In the genomic region with DNA sequence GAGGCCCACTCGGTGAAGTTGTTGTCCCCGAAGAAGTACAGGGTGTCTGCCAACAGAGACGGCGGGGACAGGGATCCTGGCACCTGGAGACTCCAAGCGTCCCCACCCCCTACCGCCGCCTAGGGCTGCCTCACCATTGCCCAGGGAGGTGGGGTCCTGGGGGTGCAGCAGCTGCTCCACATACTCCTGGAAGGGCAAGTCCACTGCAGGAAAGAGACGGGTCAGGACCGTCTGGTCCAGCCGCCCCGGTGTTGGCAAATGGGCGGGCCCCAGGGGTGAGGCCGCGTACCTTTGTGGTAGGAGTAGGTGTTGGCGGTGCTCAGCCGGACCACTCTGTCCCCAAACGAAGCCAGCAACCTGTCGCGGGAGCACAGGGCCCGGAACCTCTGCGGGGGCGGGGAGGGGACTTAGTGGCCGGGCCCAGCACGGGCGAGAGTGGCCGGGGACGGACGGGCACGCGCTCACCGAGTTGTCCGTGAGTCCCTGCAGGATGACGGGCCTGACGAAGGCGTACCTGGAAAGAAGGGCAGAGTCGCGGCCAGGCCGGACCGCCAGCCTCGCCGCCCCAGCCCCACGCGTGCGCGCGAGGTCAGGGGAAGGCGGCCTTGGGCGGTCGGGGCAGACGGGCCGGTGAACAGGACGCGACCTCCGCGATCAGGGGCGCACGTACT, we compare ENCODE assay signal across 8 cellular contexts. TPM values are rescaled to one million over a fixed set of nuclear protein-coding genes. Genes with fewer than 3 reads are reported as not detected.
A peak's percentile ranks its signal among the peaks of the same experiment; 100 is the strongest.
DNase-seq lines count a peak whose midpoint lies in the region; ATAC-seq and TF ChIP-seq lines count a peak whose summit lies in the region.

No MANE protein-coding gene starts in this region.

- in situ Hi-C loops in G401 (cut with HindIII; ENCODE audit: low sequenced_read_pairs): no loop called here

- H3K79me1 ChIP-seq in neuronal stem cell (ENCODE audit: low read depth, low read length): peaks cover 36% of the 10 kb centered on the region

- H3K27ac ChIP-seq in ectodermal cell (ENCODE audit: insufficient read depth, low read depth, low read length, poor library complexity, severe bottlenecking) (peak overlapping the region; percentile 36), neuronal stem cell (replicated peaks; ENCODE audit: low read length) (no peak overlapping the region)

- ATAC-seq in GM21825 (IDR thresholded peaks at IDR 0.05; ENCODE audit: unreplicated experiment): no peak

- H2AK5ac ChIP-seq in neuronal stem cell (ENCODE audit: low read depth, low read length): peak overlapping the region; percentile 99

- peak overlapping the region; percentile 99 for H3K23ac ChIP-seq in neuronal stem cell (ENCODE audit: low read depth, low read length, poor library complexity)

- H2BK5ac ChIP-seq in neuronal stem cell (ENCODE audit: low read length): peak overlapping the region; percentile 88

- WGBS in ectodermal cell, 2 experiments: 19% methylated on average over 57 of the region's 57 CpGs
- no CpG with 5 or more reads among the region's 57 CpGs for WGBS in neuronal stem cell (ENCODE audit: extremely low coverage in 2 of 2, insufficient read length in 2 of 2, insufficient replicate concordance in 1 of 2), 2 donors

- H3K4me1 Mint-ChIP-seq in Calu3 (ENCODE audit: low read depth, unreplicated experiment): peaks cover 16% of the 10 kb centered on the region

- H4K91ac ChIP-seq in neuronal stem cell (ENCODE audit: low read depth, low read length, poor library complexity): peak overlapping the region; percentile 85

- peak overlapping the region; percentile 67 for H2BK15ac ChIP-seq in neuronal stem cell (ENCODE audit: low read length)

- H3K18ac ChIP-seq in neuronal stem cell (ENCODE audit: low read length): peak overlapping the region; percentile 91

- no peak for TF ChIP-seq CTCF in Calu3 (IDR thresholded peaks at IDR 0.05; ENCODE audit: unreplicated experiment)

- H2BK120ac ChIP-seq in neuronal stem cell (ENCODE audit: low read depth, low read length): no peak overlapping the region

- intact Hi-C loops in Calu3 (cut with micrococcal nuclease; ENCODE audit: unreplicated experiment): no loop called here

- peak overlapping the region; percentile 94 for H3K4me3 Mint-ChIP-seq in Calu3 (ENCODE audit: low read depth, unreplicated experiment)

- H3K36me3 ChIP-seq in MG63 (peaks cover 62% of the 10 kb centered on the region), ectodermal cell (ENCODE audit: control insufficient read depth, insufficient read depth, low read length) (peaks cover 23% of the 10 kb centered on the region), neuronal stem cell (replicated peaks in 1 of 2; ENCODE audit: control insufficient read depth in 2 of 2, insufficient read depth in 2 of 2, low read length in 2 of 2) (peaks cover 43 to 66% of the 10 kb centered on the region in 2 donors)

- H3K27me3 Mint-ChIP-seq in Calu3 (ENCODE audit: unreplicated experiment): no peaks in the 10 kb centered on the region

- H3K4me2 ChIP-seq in neuronal stem cell (ENCODE audit: insufficient read depth, low read length, poor library complexity, severe bottlenecking): peak overlapping the region; percentile 89

- CTCF ChIA-PET in Calu3 (lab: Charles Lee): interaction anchor here (1.4 kb wide), 1 partner anchor 18 kb away, joined by 3 read pairs; no protein-coding TSS in a partner anchor

- peak overlapping the region; percentile 98 for H3K4ac ChIP-seq in neuronal stem cell (ENCODE audit: low read length)

- H3K27me3 ChIP-seq in MG63 (no peaks in the 10 kb centered on the region), ectodermal cell (ENCODE audit: control insufficient read depth, insufficient read depth, low read length, poor library complexity, severe bottlenecking) (no peaks in the 10 kb centered on the region), neuronal stem cell (ENCODE audit: control insufficient read depth in 3 of 3, insufficient read depth in 3 of 3, low read depth in 1 of 3, low read length in 3 of 3) (no peaks in the 10 kb centered on the region)

- H4K8ac ChIP-seq in neuronal stem cell (ENCODE audit: low read depth, low read length): peak overlapping the region; percentile 65

- H3K9ac ChIP-seq in neuronal stem cell (ENCODE audit: low read depth, low read length, poor library complexity): peak overlapping the region; percentile 100

- BruUV-seq in Calu3 (replicated peaks; lab: Mats Ljungman, UMichigan): no TSS peak

- peaks cover 13% of the 10 kb centered on the region for H3K4me1 ChIP-seq in ectodermal cell (ENCODE audit: control insufficient read depth, insufficient read depth, low read length)
- H3K4me1 ChIP-seq in neuronal stem cell (ENCODE audit: control insufficient read depth in 2 of 2, insufficient read depth in 1 of 2, low read depth in 1 of 2, low read length in 2 of 2): peaks cover 7 to 21% of the 10 kb centered on the region in 2 donors

- DNase-seq in Calu3 (peak; percentile 46), MG63 (no peak), neuronal stem cell (ENCODE audit: low spot score) (no peak), inferior parietal cortex (ENCODE audit: extremely low spot score) (no peak), G401 (ENCODE audit: low spot score) (no peak)
- no peak for DNase-seq in stimulated activated naive CD4-positive, alpha-beta T cell (lab: John Stamatoyannopoulos, UW)

- H3K27ac Mint-ChIP-seq in Calu3 (ENCODE audit: unreplicated experiment): peak overlapping the region; percentile 89

- no peaks in the 10 kb centered on the region for H3K9me3 ChIP-seq in MG63
- H3K9me3 ChIP-seq in ectodermal cell (ENCODE audit: control insufficient read depth, low read length): no peaks in the 10 kb centered on the region
- peaks cover 0 to 2% of the 10 kb centered on the region in 2 donors for H3K9me3 ChIP-seq in neuronal stem cell (replicated peaks in 1 of 2; ENCODE audit: control insufficient read depth in 2 of 2, insufficient read depth in 1 of 2, low read depth in 1 of 2, low read length in 2 of 2)

- H3K9me3 Mint-ChIP-seq in Calu3 (ENCODE audit: low read depth, unreplicated experiment): no peaks in the 10 kb centered on the region

- peak overlapping the region; percentile 73 for H2BK12ac ChIP-seq in neuronal stem cell (ENCODE audit: low read length)

- H2AFZ ChIP-seq in neuronal stem cell (ENCODE audit: low read length): no peak overlapping the region

- H3K14ac ChIP-seq in neuronal stem cell (ENCODE audit: low read length): peak overlapping the region; percentile 71

- H3K36me3 Mint-ChIP-seq in Calu3 (ENCODE audit: insufficient read depth, unreplicated experiment): peaks cover 93% of the 10 kb centered on the region

- peak overlapping the region; percentile 51 for H3K4me3 ChIP-seq in MG63
- peak overlapping the region; percentile 73 for H3K4me3 ChIP-seq in ectodermal cell (ENCODE audit: insufficient read depth, low read depth, low read length)
- H3K4me3 ChIP-seq in neuronal stem cell (ENCODE audit: low read length in 2 of 2): peak overlapping the region; percentile 50 to 94

RNA-seq across cellular contexts. Expression of a gene that starts 0.6 kb away (rescaled TPM):
- 88.3 and 90.5 TPM in 2 replicates for total RNA-seq in Calu3 (2022)
- total RNA-seq in MG63 (2014; rRNA removed; shearing (Covaris generic); ENCODE audit: low replicate concordance): 15.1 and 66.3 TPM in 2 replicates
- polyA plus RNA-seq in ectodermal cell (2013, experiment 1 of 4): 52.8 TPM
- 54.7 TPM for polyA plus RNA-seq in ectodermal cell (2013, experiment 2 of 4)
- 44.3 TPM for polyA plus RNA-seq in ectodermal cell (2013, experiment 3 of 4)
- 45.9 TPM for polyA plus RNA-seq in ectodermal cell (2013, experiment 4 of 4)
- 34.8 TPM for polyA plus RNA-seq in neuronal stem cell (2013, experiment 1 of 2)
- polyA plus RNA-seq in neuronal stem cell (2013, experiment 2 of 2): 33.9 TPM
- 3.8 and 4.0 TPM in 2 replicates for total RNA-seq in G401 (2014; rRNA removed; shearing (Covaris generic))

RNA-seq across cellular contexts. Expression of a gene that starts 3.3 kb away (rescaled TPM):
- total RNA-seq in Calu3 (2022): 102 and 114 TPM in 2 replicates
- 301 and 418 TPM in 2 replicates for total RNA-seq in MG63 (2014; rRNA removed; shearing (Covaris generic); ENCODE audit: low replicate concordance)
- 93.5 TPM for polyA plus RNA-seq in ectodermal cell (2013, experiment 1 of 4)
- polyA plus RNA-seq in ectodermal cell (2013, experiment 2 of 4): 106 TPM
- polyA plus RNA-seq in ectodermal cell (2013, experiment 3 of 4): 72.4 TPM
- 69.4 TPM for polyA plus RNA-seq in ectodermal cell (2013, experiment 4 of 4)
- polyA plus RNA-seq in neuronal stem cell (2013, experiment 1 of 2): 68.3 TPM
- polyA plus RNA-seq in neuronal stem cell (2013, experiment 2 of 2): 66.0 TPM
- total RNA-seq in G401 (2014; rRNA removed; shearing (Covaris generic)): 145 and 207 TPM in 2 replicates

RNA-seq across cellular contexts. Expression of a gene that starts 6.7 kb away (rescaled TPM):
- total RNA-seq in Calu3 (2022): 18.6 and 22.5 TPM in 2 replicates
- total RNA-seq in MG63 (2014; rRNA removed; shearing (Covaris generic); ENCODE audit: low replicate concordance): 8.0 and 8.2 TPM in 2 replicates
- polyA plus RNA-seq in ectodermal cell (2013, experiment 1 of 4): 17.4 TPM
- polyA plus RNA-seq in ectodermal cell (2013, experiment 2 of 4): 15.7 TPM
- polyA plus RNA-seq in ectodermal cell (2013, experiment 3 of 4): 13.1 TPM
- polyA plus RNA-seq in ectodermal cell (2013, experiment 4 of 4): 13.9 TPM
- 8.4 TPM for polyA plus RNA-seq in neuronal stem cell (2013, experiment 1 of 2)
- 8.3 TPM for polyA plus RNA-seq in neuronal stem cell (2013, experiment 2 of 2)
- total RNA-seq in G401 (2014; rRNA removed; shearing (Covaris generic)): 6.2 and 7.9 TPM in 2 replicates

RNA-seq across cellular contexts. Expression of a gene that starts 8.1 kb away (rescaled TPM):
- total RNA-seq in Calu3 (2022): 2.4 and 2.6 TPM in 2 replicates
- 0.16 TPM in 1 of 2 replicates, not detected in the other for total RNA-seq in MG63 (2014; rRNA removed; shearing (Covaris generic); ENCODE audit: low replicate concordance)
- 4.9 TPM for polyA plus RNA-seq in ectodermal cell (2013, experiment 1 of 4)
- 4.2 TPM for polyA plus RNA-seq in ectodermal cell (2013, experiment 2 of 4)
- polyA plus RNA-seq in ectodermal cell (2013, experiment 3 of 4): 3.8 TPM
- 3.7 TPM for polyA plus RNA-seq in ectodermal cell (2013, experiment 4 of 4)
- polyA plus RNA-seq in neuronal stem cell (2013, experiment 1 of 2): 2.2 TPM
- 1.8 TPM for polyA plus RNA-seq in neuronal stem cell (2013, experiment 2 of 2)
- total RNA-seq in G401 (2014; rRNA removed; shearing (Covaris generic)): 1.1 and 1.5 TPM in 2 replicates

RNA-seq across cellular contexts. Expression of a gene that starts 15.6 kb away (rescaled TPM):
- total RNA-seq in Calu3 (2022): 154 and 163 TPM in 2 replicates
- total RNA-seq in MG63 (2014; rRNA removed; shearing (Covaris generic); ENCODE audit: low replicate concordance): 48.7 and 72.8 TPM in 2 replicates
- polyA plus RNA-seq in ectodermal cell (2013, experiment 1 of 4): 131 TPM
- 108 TPM for polyA plus RNA-seq in ectodermal cell (2013, experiment 2 of 4)
- 106 TPM for polyA plus RNA-seq in ectodermal cell (2013, experiment 3 of 4)
- 113 TPM for polyA plus RNA-seq in ectodermal cell (2013, experiment 4 of 4)
- 68.0 TPM for polyA plus RNA-seq in neuronal stem cell (2013, experiment 1 of 2)
- polyA plus RNA-seq in neuronal stem cell (2013, experiment 2 of 2): 63.4 TPM
- total RNA-seq in G401 (2014; rRNA removed; shearing (Covaris generic)): 83.4 and 104 TPM in 2 replicates
